In the genomic region with DNA sequence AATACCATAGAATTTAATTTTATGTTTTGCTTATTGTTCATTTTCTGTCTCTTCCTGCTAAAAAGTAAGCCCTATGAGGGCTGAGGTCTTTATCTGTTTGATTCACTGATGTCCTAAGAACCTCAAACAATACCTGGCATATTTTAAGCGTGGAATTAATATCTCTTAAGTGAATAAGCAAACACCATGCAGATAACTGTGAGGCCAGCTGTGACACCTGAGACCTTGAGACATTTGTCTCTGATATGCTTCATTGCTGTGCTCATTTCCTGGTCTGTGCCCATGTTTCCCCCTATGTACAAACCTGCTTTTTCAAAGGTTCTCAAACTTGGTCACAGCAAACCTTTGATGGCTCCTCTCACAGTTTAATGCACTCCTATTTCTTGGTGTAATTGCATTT, we compare ENCODE assay signal across 21 cellular contexts.
"Had no signal": no experiment of that assay in that cellular context is flagged by ENCODE, and none has a peak within 500 bp of the region (broad histone marks: within the 10 kb centered on the region; RNA-seq: fewer than 3 reads in every experiment).

No MANE protein-coding gene starts in this region.

- DNase-seq: activated B cell treated with CpG ODN at 0.5 μM for 24 hours; activated CD4-positive, alpha-beta T cell treated with anti-CD3 and anti-CD28 coated beads for 36 hours; activated CD4-positive, alpha-beta T cell treated with anti-CD3 and anti-CD28 coated beads, Interleukin-2, amount 50 U/mL, for 4 hours; activated CD8-positive, alpha-beta memory T cell treated with anti-CD3 and anti-CD28 coated beads for 24 hours; activated CD8-positive, alpha-beta memory T cell treated with anti-CD3 and anti-CD28 coated beads, Interleukin-2, amount 50 U/mL, for 4 hours; activated naive CD4-positive, alpha-beta T cell treated with Interleukin-2 at 50 U/mL for 16 hours; activated naive CD8-positive, alpha-beta T cell treated with anti-CD3 and anti-CD28 coated beads for 36 hours; activated T-cell treated with anti-CD3 and anti-CD28 coated beads, Interleukin-2, amount 50 U/mL, for 24 hours; effector memory CD8-positive, alpha-beta T cell; glutamatergic neuron; hippocampal formation; ovary; spleen; stimulated activated CD4-positive, alpha-beta T cell treated with anti-CD3 and anti-CD28 coated beads, Interleukin-4, amount 100 ng/mL, for 1 hour; stimulated activated naive CD4-positive, alpha-beta T cell treated with Interleukin-2 at 50 U/mL for 16 hours; upper lobe of left lung had no signal

- H3K4me1 ChIP-seq: prostate gland, spleen, upper lobe of left lung had no signal

- H3K4me3 ChIP-seq: esophagus muscularis mucosa, ovary, prostate gland, spleen, thoracic aorta, upper lobe of left lung had no signal

- ATAC-seq: effector memory CD8-positive, alpha-beta T cell; natural killer cell treated with Interleukin-12 subunit alpha and Interleukin-12 subunit beta and Interleukin-15 and Interleukin-18, amount 100 ng/mL, for 72 hours had no signal

- H3K27ac ChIP-seq: esophagus muscularis mucosa, neutrophil, ovary, prostate gland, spleen, thoracic aorta, upper lobe of left lung had no signal

- H3K9me3 ChIP-seq: esophagus muscularis mucosa, neutrophil, ovary, prostate gland, spleen, thoracic aorta, upper lobe of left lung had no signal

- H3K27me3 ChIP-seq: esophagus muscularis mucosa, neutrophil, ovary, spleen, upper lobe of left lung had no signal

- H3K36me3 ChIP-seq: esophagus muscularis mucosa, neutrophil, ovary, prostate gland, spleen, thoracic aorta, upper lobe of left lung had no signal
